In the genomic region with DNA sequence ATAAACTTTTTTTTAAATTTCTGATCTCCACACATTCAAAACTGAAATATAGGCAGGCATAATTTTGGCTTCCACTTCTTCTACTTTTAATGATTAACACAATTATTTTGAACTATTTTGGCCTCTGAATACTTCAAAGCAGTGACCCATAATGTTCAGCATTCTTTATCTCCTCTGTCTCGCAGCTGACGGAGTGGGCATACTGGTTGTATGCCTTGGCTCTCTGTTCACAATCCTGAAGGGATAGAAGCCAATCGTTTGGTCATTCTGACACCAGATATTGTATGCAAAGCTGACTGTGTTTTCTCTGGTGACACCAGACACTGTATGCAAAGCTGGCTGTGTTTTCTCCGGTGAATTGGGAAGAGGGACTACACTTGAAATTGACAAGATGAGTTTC, we compare ENCODE assay signal across 16 cellular contexts.
DNase-seq lines count a peak whose midpoint lies in the region; ATAC-seq, FAIRE-seq and TF ChIP-seq lines count a peak whose summit lies in the region.
"Had no signal": no experiment of that assay in that cellular context is flagged by ENCODE, and none has a peak within 500 bp of the region (broad histone marks: within the 10 kb centered on the region; RNA-seq: fewer than 3 reads in every experiment).

No MANE protein-coding gene starts in this region.

- ATAC-seq in pancreas (peak; percentile 75 to 97 (median 91)), HG02884 (IDR thresholded peaks at IDR 0.05; ENCODE audit: unreplicated experiment) (no peak), HG03108 (IDR thresholded peaks at IDR 0.05; ENCODE audit: unreplicated experiment) (no peak)

- H3K36me3 ChIP-seq in PC-9 (ENCODE audit: low read depth), result no peaks in the 10 kb centered on the region
- H3K36me3 ChIP-seq in pancreas, result no peaks in the 10 kb centered on the region
- H3K36me3 ChIP-seq: BE2C, SJSA1 had no signal

- POLR2A ChIA-PET in PC-9 (lab: Charles Lee; ENCODE audit: unreplicated experiment), result no interaction called here

- intact Hi-C loops in PC-9 (cut with micrococcal nuclease; ENCODE audit: unreplicated experiment) (no loop called here), pancreas (cut with DNase I) (no loop called here)

- WGBS in pancreas, 2 donors, result 14 to 16% methylated on average over 4 of the region's 4 CpGs

- DNase-seq in NCI-H2029 (lab: John Stamatoyannopoulos, UW), result peak; percentile 77
- DNase-seq in PC-9, result no peak
- DNase-seq in kidney glomerular epithelial cell (lab: John Stamatoyannopoulos, UW), result peak; percentile 83
- peak in 3 of 6 donors; percentile 2 to 22 (median 9) for DNase-seq in pancreas
- no peak for DNase-seq in GM19238 (ENCODE audit: insufficient read length, low spot score)
- DNase-seq in Ammon's horn (ENCODE audit: low spot score), result no peak
- DNase-seq: BE2C; CD4-positive, alpha-beta T cell; H9; NCI-H187 treated with DMSO at 0.1 percent for 48 hours; NCI-H226; NCI-H524 treated with DMSO at 0.1 percent for 48 hours; NK-92 treated with Interleukin-12 subunit alpha and Interleukin-12 subunit beta, amount 100 ng/mL, for 24 hours had no signal

- CTCF ChIA-PET in PC-9 (lab: Charles Lee), result no interaction called here

- no peak overlapping the region for H3K4me2 ChIP-seq in PC-9

- H2AFZ ChIP-seq in PC-9, result 0 out of 2 replicates have a peak overlapping the region, but pooled peaks have one; percentile 17

- H3K27ac ChIP-seq in PC-9 (no peak overlapping the region), pancreas (peak overlapping the region in 1 of 4 donors; percentile 37)
- H3K27ac ChIP-seq: SJSA1 had no signal

- H3K9me2 ChIP-seq in PC-9 (ENCODE audit: insufficient read depth), result no peaks in the 10 kb centered on the region

- no peak for TF ChIP-seq CTCF in PC-9 (conservative IDR thresholded peaks at IDR 0.05)
- no peak for TF ChIP-seq CTCF in pancreas (IDR thresholded peaks at IDR 0.05)

- peaks cover 4% of the 10 kb centered on the region; the same call in 1 of the 2 replicates for H3F3A ChIP-seq in PC-9 (ENCODE audit: insufficient read depth, low read depth)

- H3K4me1 ChIP-seq in PC-9 (replicated peaks; ENCODE audit: insufficient read depth), result no peaks in the 10 kb centered on the region
- peaks cover 4 to 11% (median 9%) of the 10 kb centered on the region in 3 donors for H3K4me1 ChIP-seq in pancreas
- H3K4me1 ChIP-seq: BE2C, SJSA1 had no signal

- H3K27me3 ChIP-seq in PC-9 (ENCODE audit: insufficient read depth, low read depth) (no peaks in the 10 kb centered on the region), pancreas (no peaks in the 10 kb centered on the region)
- H3K27me3 ChIP-seq: BE2C, SJSA1 had no signal

- no peaks in the 10 kb centered on the region for H3K79me2 ChIP-seq in PC-9 (ENCODE audit: low read depth)

- H3K9me3 ChIP-seq in PC-9 (ENCODE audit: insufficient read depth, low read depth) (no peaks in the 10 kb centered on the region), pancreas (no peaks in the 10 kb centered on the region)
- H3K9me3 ChIP-seq: BE2C, SJSA1 had no signal

- no peak overlapping the region for H3K4me3 ChIP-seq in PC-9
- no peak overlapping the region for H3K4me3 ChIP-seq in pancreas
- H3K4me3 ChIP-seq: SJSA1 had no signal

- no TSS peak for BruUV-seq in PC-9 (replicated peaks; lab: Mats Ljungman, UMichigan)

- H4K20me1 ChIP-seq in PC-9 (ENCODE audit: insufficient read depth), result no peaks in the 10 kb centered on the region

- FAIRE-seq in pancreas (lab: Jason Lieb, UNC), result no peak

Comparison
In these comparisons a context has a peak if more than half of its experiments do, and no peak if none do; other contexts are left out.
1. DNase-seq: peak in NCI-H2029 (single experiment) and kidney glomerular epithelial cell (single experiment); none in PC-9 (0 of 2), GM19238 (single experiment) and Ammon's horn (single experiment).
2. ATAC-seq: peak in pancreas (4 of 4); none in HG02884 (single experiment) and HG03108 (single experiment).